In genomic region chr12:32043928-32044549, GRCh38 we compare ENCODE assay signal across 1 cellular context.
TF ChIP-seq lines count a peak whose summit lies in the region.

No MANE protein-coding gene starts in this region.

TF ChIP-seq in GM12878, 131 proteins besides CTCF, POLR2A, EP300 and RAD21 (continued from another document):
- TF ChIP-seq ZBTB33 (IDR thresholded peaks at IDR 0.05), result peak; percentile 80
- TF ChIP-seq ZSCAN29 (IDR thresholded peaks at IDR 0.05), result no peak
- TF ChIP-seq ZBED1 (IDR thresholded peaks at IDR 0.05; ENCODE audit: borderline replicate concordance), result no peak
- TF ChIP-seq MTA3 (IDR thresholded peaks at IDR 0.05; ENCODE audit: borderline replicate concordance, low read length), result no peak
- no peak for TF ChIP-seq ZBTB4 (CRISPR knock-in tag; IDR thresholded peaks at IDR 0.05)
- TF ChIP-seq ATF7 (IDR thresholded peaks at IDR 0.05; ENCODE audit: low read depth), result no peak
- no peak for TF ChIP-seq CEBPB (IDR thresholded peaks at IDR 0.05; ENCODE audit: borderline replicate concordance in 1 of 2, low read depth in 2 of 2, low read length in 2 of 2)
